ENCODE assay signal across 9 cellular contexts in genomic region chr22:50524664-50525103, GRCh38. TPM values are rescaled to one million over a fixed set of nuclear protein-coding genes. Genes with fewer than 3 reads are reported as not detected.
DNase-seq lines count a peak whose midpoint lies in the region; ATAC-seq, FAIRE-seq and TF ChIP-seq lines count a peak whose summit lies in the region.
"Had no signal": no experiment of that assay in that cellular context is flagged by ENCODE, and none has a peak within 500 bp of the region (broad histone marks: within the 10 kb centered on the region; RNA-seq: fewer than 3 reads in every experiment).

No MANE protein-coding gene starts in this region.

- TF ChIP-seq RAD21 in GM12878 (IDR thresholded peaks at IDR 0.05; ENCODE audit: insufficient read depth, low read depth, low read length) = no peak

- no peak overlapping the region for H3K23ac ChIP-seq in mesenchymal stem cell (ENCODE audit: low read length in 2 of 2)

- no peak for FAIRE-seq in GM12878 (lab: Jason Lieb, UNC)
- FAIRE-seq: islet of Langerhans had no signal

- POLR2A ChIA-PET in GM12878 (lab: Charles Lee) = interaction anchor here (0.5 to 6.5 kb wide), 11 partner anchors 9 to 210 kb away, joined by 3 to 232 read pairs (median 10); partner anchors contain the start of genes KLHDC7B, LMF2, NCAPH2 and SYCE3

- H3K27me3 ChIP-seq in ACC112 (ENCODE audit: insufficient read depth, low read length) (no peaks in the 10 kb centered on the region), GM12878 (replicated peaks in 1 of 2; ENCODE audit: control insufficient read depth in 2 of 2, insufficient read depth in 2 of 2, low read length in 1 of 2) (no peaks in the 10 kb centered on the region), mesenchymal stem cell (ENCODE audit: control insufficient read depth in 1 of 2, insufficient read depth in 1 of 2, low read length in 2 of 2) (peaks cover 0 to 5% of the 10 kb centered on the region in 2 experiments)

- H3K9me3 ChIP-seq in GM12878 (replicated peaks; ENCODE audit: control insufficient read depth, insufficient read depth, low read length) (no peaks in the 10 kb centered on the region), mesenchymal stem cell (ENCODE audit: control insufficient read depth, low read length) (no peaks in the 10 kb centered on the region)

- H3K79me2 ChIP-seq in ACC112 (ENCODE audit: control insufficient read depth, insufficient read depth, low read length, unreplicated experiment) (peaks cover 15% of the 10 kb centered on the region), GM12878 (ENCODE audit: control insufficient read depth, insufficient read depth, low read length) (peaks cover 46% of the 10 kb centered on the region)

- WGBS in GM12878 (ENCODE audit: insufficient coverage, insufficient replicate concordance, low lambda C conversion rate, missing lambda C conversion rate) = 1% methylated on average over 19 of the region's 19 CpGs
- 18% methylated on average over 19 of the region's 19 CpGs for WGBS in mesenchymal stem cell

- CTCF ChIA-PET in GM12878 (lab: Yijun Ruan, JAX) = interaction anchor here (0.8 to 3.5 kb wide), 14 partner anchors 10 to 184 kb away, joined by 3 to 38 read pairs (median 8); partner anchors contain the start of genes LMF2, NCAPH2 and SYCE3

- H3K14ac ChIP-seq in mesenchymal stem cell (ENCODE audit: low read length in 2 of 2) = peak overlapping the region in 1 of 2 experiments; percentile 63

- no peak overlapping the region for H4K91ac ChIP-seq in mesenchymal stem cell (ENCODE audit: low read length)

- peak; percentile 33 for DNase-seq in HT-29 (ENCODE audit: low spot score)
- DNase-seq in GM12878 (ENCODE audit: low read depth, low spot score) = no peak
- no peak for DNase-seq in mesenchymal stem cell

- no peak overlapping the region for H2BK12ac ChIP-seq in mesenchymal stem cell (ENCODE audit: low read length in 2 of 2)

- H4K8ac ChIP-seq in mesenchymal stem cell (ENCODE audit: low read length) = peak overlapping the region; percentile 88

- intact Hi-C loops in GM12878 (cut with micrococcal nuclease; ENCODE audit: unreplicated experiment) = loop anchor here (5.0 kb wide), 2 partner anchors 38 to 58 kb away; partner anchors contain the start of genes CHKB and SYCE3

- H4K20me1 ChIP-seq in GM12878 (ENCODE audit: control insufficient read depth, insufficient read depth) = no peaks in the 10 kb centered on the region

- H3K4me3 ChIP-seq in ACC112 (ENCODE audit: low read depth, low read length) (peak overlapping the region; percentile 79), GM12878 (peak overlapping the region; percentile 74), mesenchymal stem cell (ENCODE audit: insufficient read depth in 1 of 2, low read depth in 1 of 2, low read length in 2 of 2) (peak overlapping the region; percentile 80 to 84)

- TF ChIP-seq POLR2A in GM12878 (IDR thresholded peaks at IDR 0.05; ENCODE audit: low read depth, low read length) = no peak

- in situ Hi-C loops in GM12878 (cut with MboI) = loop anchor here (5.0 kb wide), 1 partner anchor 98 kb away; no protein-coding TSS in a partner anchor

- H3K36me3 ChIP-seq in ACC112 (ENCODE audit: insufficient read depth, low read length) = no peaks in the 10 kb centered on the region
- peaks cover 5 to 31% of the 10 kb centered on the region in 2 experiments; a peak in 3 of 4 replicates for H3K36me3 ChIP-seq in GM12878 (ENCODE audit: control insufficient read depth in 2 of 2, insufficient read depth in 2 of 2, low read length in 1 of 2)
- H3K36me3 ChIP-seq in mesenchymal stem cell (ENCODE audit: control insufficient read depth in 1 of 2, insufficient read depth in 2 of 2, low read depth in 1 of 2, low read length in 2 of 2) = peaks cover 33 to 37% of the 10 kb centered on the region in 2 experiments

- peak overlapping the region; percentile 1 to 82 for H3K18ac ChIP-seq in mesenchymal stem cell (ENCODE audit: low read depth in 1 of 2, low read length in 2 of 2)

- peak overlapping the region; percentile 94 for H3K9ac ChIP-seq in GM12878 (ENCODE audit: control insufficient read depth, insufficient read depth, low read length)
- peak overlapping the region; percentile 94 for H3K9ac ChIP-seq in mesenchymal stem cell (ENCODE audit: low read length)

- ATAC-seq in GM12878 (no peak), HG02678 (IDR thresholded peaks at IDR 0.05; ENCODE audit: unreplicated experiment) (no peak), HG02870 (IDR thresholded peaks at IDR 0.05; ENCODE audit: unreplicated experiment) (no peak), HG03342 (IDR thresholded peaks at IDR 0.05; ENCODE audit: unreplicated experiment) (no peak), HG03457 (IDR thresholded peaks at IDR 0.05; ENCODE audit: unreplicated experiment) (no peak)

- peak overlapping the region; percentile 9 to 75 for H3K4ac ChIP-seq in mesenchymal stem cell (ENCODE audit: low read depth in 1 of 2, low read length in 2 of 2)

- no TSS peak for BruUV-seq in GM12878 (replicated peaks; lab: Mats Ljungman, UMichigan)

- H2BK5ac ChIP-seq in mesenchymal stem cell (ENCODE audit: low read depth, low read length, poor library complexity, severe bottlenecking) = no peak overlapping the region

- H2BK120ac ChIP-seq in mesenchymal stem cell (ENCODE audit: low read depth, low read length) = peak overlapping the region; percentile 80

- SMC1A ChIA-PET in GM12878 (lab: Charles Lee; ENCODE audit: uncharacterized antibody, unreplicated experiment) = interaction anchor here (0.7 to 5.8 kb wide), 9 partner anchors 11 to 96 kb away, joined by 3 to 58 read pairs (median 8); partner anchors contain the start of genes CHKB, LMF2, NCAPH2 and SYCE3

- H3K27ac ChIP-seq in ACC112 (ENCODE audit: low read depth, low read length) = peak overlapping the region; percentile 82
- peak overlapping the region; percentile 94 for H3K27ac ChIP-seq in GM12878 (ENCODE audit: control insufficient read depth, insufficient read depth)
- H3K27ac ChIP-seq in mesenchymal stem cell (ENCODE audit: low read length, poor library complexity, severe bottlenecking) = peak overlapping the region; percentile 59

- H3K79me1 ChIP-seq in mesenchymal stem cell (replicated peaks; ENCODE audit: low read length, poor library complexity, severe bottlenecking) = peaks cover 26% of the 10 kb centered on the region

- H2AK5ac ChIP-seq in mesenchymal stem cell (ENCODE audit: low read length, severe bottlenecking) = no peak overlapping the region

- TF ChIP-seq EP300 in GM12878 (IDR thresholded peaks at IDR 0.05; ENCODE audit: borderline replicate concordance in 1 of 2, control insufficient read depth in 1 of 2, low read depth in 2 of 2, low read length in 2 of 2) = no peak

- RAD21 ChIA-PET in GM12878 (lab: Charles Lee; ENCODE audit: unreplicated experiment) = interaction anchor here (0.8 to 6.3 kb wide), 10 partner anchors 11 to 126 kb away, joined by 3 to 106 read pairs (median 12); partner anchors contain the start of genes LMF2, NCAPH2 and SYCE3

- TF ChIP-seq CTCF in GM12878 (IDR thresholded peaks at IDR 0.05 in 2 of 3, conservative IDR thresholded peaks at IDR 0.05 in 1 of 3; ENCODE audit: control insufficient read depth in 2 of 3, extremely low read depth in 1 of 3, insufficient read depth in 1 of 3, low read depth in 3 of 3, low read length in 3 of 3) = no peak

- H2BK15ac ChIP-seq in mesenchymal stem cell (ENCODE audit: low read depth, poor library complexity, severe bottlenecking) = peak overlapping the region; percentile 96

- peak overlapping the region; percentile 97 for H3K4me2 ChIP-seq in GM12878 (ENCODE audit: control insufficient read depth, insufficient read depth)
- peak overlapping the region; percentile 86 for H3K4me2 ChIP-seq in mesenchymal stem cell (ENCODE audit: low read length, poor library complexity, severe bottlenecking)

- H3K4me1 ChIP-seq in ACC112 (ENCODE audit: control insufficient read depth, insufficient read depth, low read length, unreplicated experiment) (peaks cover 16% of the 10 kb centered on the region), GM12878 (ENCODE audit: control insufficient read depth, insufficient read depth, low read length) (peaks cover 16% of the 10 kb centered on the region), mesenchymal stem cell (ENCODE audit: control insufficient read depth, insufficient read depth, low read depth, low read length) (peaks cover 32% of the 10 kb centered on the region)

- no peak overlapping the region for H2AFZ ChIP-seq in ACC112 (ENCODE audit: low read length, unreplicated experiment)
- H2AFZ ChIP-seq in GM12878 (ENCODE audit: control insufficient read depth, low read depth, low read length) = no peak overlapping the region
- no peak overlapping the region for H2AFZ ChIP-seq in mesenchymal stem cell (ENCODE audit: low read depth, low read length)

RNA-seq across cellular contexts. Expression of gene SCO2, which starts 0.7 kb away (rescaled TPM):
- 5.0 and 5.5 TPM in 2 replicates for total RNA-seq in HT-29 (2014; rRNA removed; shearing (Covaris generic))
- not detected in 2 replicates for total RNA-seq in GM12878 (2013; cell fraction: nucleolus; rRNA removed)
- total RNA-seq in GM12878 (2014; rRNA removed) = 2.8 and 4.4 TPM in 2 replicates
- total RNA-seq in GM12878 (2014; rRNA removed; fragmentation: Illumina TruSeq; extraction: Trizol) = 0.32 and 0.36 TPM in 2 replicates
- total RNA-seq in GM12878 (2021) = 6.4 and 16.0 TPM in 2 replicates
- polyA plus RNA-seq in GM12878 (2011; ENCODE audit: low read depth) = 5.6 TPM
- 2.0 and 2.2 TPM in 2 replicates for polyA plus RNA-seq in GM12878 (2011; rRNA removed)
- 8.5 and 9.4 TPM in 2 replicates for polyA plus RNA-seq in GM12878 (2011; cell fraction: cytosol; rRNA removed)
- polyA plus RNA-seq in GM12878 (2011; cell fraction: nucleus; rRNA removed) = 10.9 and 11.6 TPM in 2 replicates
- polyA plus RNA-seq in GM12878 (2012) = 4.7 and 8.2 TPM in 2 replicates
- polyA plus RNA-seq in GM12878 (2014; fragmentation: Illumina TruSeq; extraction: Trizol) = 0.18 TPM in 1 of 2 replicates, not detected in the other
- polyA plus RNA-seq in GM12878 (2014; fragmentation: Nextera tagmentation; extraction: Ambion mirVana) = 1 to 10 TPM in 1 of 2 experiments, not detected in 1; 1.0 TPM
- polyA plus RNA-seq in GM12878 (2014; rRNA removed) = 2.4 and 7.1 TPM in 2 replicates
- 10 to 100 TPM; 14.0 to 16.0 TPM for polyA plus RNA-seq in GM12878 (2016; fragmentation: Nextera tagmentation; extraction: Ambion mirVana)
- 2.0 TPM in 1 of 2 replicates, not detected in the other for polyA minus RNA-seq in GM12878 (2011; rRNA and poly(A)+ RNA removed)
- 4.2 TPM in 1 of 2 replicates, not detected in the other for polyA minus RNA-seq in GM12878 (2011; cell fraction: cytosol; rRNA and poly(A)+ RNA removed)
- not detected in 2 replicates for polyA minus RNA-seq in GM12878 (2011; cell fraction: nucleus; rRNA and poly(A)+ RNA removed)
- 0.41 TPM for polyA plus RNA-seq in mesenchymal stem cell (2013, experiment 1 of 2)
- polyA plus RNA-seq in mesenchymal stem cell (2013, experiment 2 of 2) = 0.84 TPM

RNA-seq across cellular contexts. Expression of gene TYMP, which starts 5.1 kb away (rescaled TPM):
- 6.9 and 7.4 TPM in 2 replicates for total RNA-seq in HT-29 (2014; rRNA removed; shearing (Covaris generic))
- 57.1 and 63.5 TPM in 2 replicates for total RNA-seq in GM12878 (2013; cell fraction: nucleolus; rRNA removed)
- total RNA-seq in GM12878 (2014; rRNA removed) (39.8 and 40.8 TPM in 2 replicates), GM12878 (2014; rRNA removed; fragmentation: Illumina TruSeq; extraction: Trizol) (8.9 and 9.8 TPM in 2 replicates), GM12878 (2021) (53.2 and 53.9 TPM in 2 replicates)
- 9.5 TPM for polyA plus RNA-seq in GM12878 (2011; ENCODE audit: low read depth)
- polyA plus RNA-seq in GM12878 (2011; rRNA removed) (8.8 and 21.0 TPM in 2 replicates), GM12878 (2014; fragmentation: Illumina TruSeq; extraction: Trizol) (3.0 and 5.6 TPM in 2 replicates), GM12878 (2014; fragmentation: Nextera tagmentation; extraction: Ambion mirVana) (under 1 TPM; 0.42 to 0.91 TPM), GM12878 (2014; rRNA removed) (55.7 and 57.8 TPM in 2 replicates), GM12878 (2016; fragmentation: Nextera tagmentation; extraction: Ambion mirVana) (10 to 100 TPM; 28.3 to 37.7 TPM)
- 29.5 and 58.9 TPM in 2 replicates for polyA plus RNA-seq in GM12878 (2011; cell fraction: cytosol; rRNA removed)
- polyA plus RNA-seq in GM12878 (2011; cell fraction: nucleus; rRNA removed) = 283 and 296 TPM in 2 replicates
- polyA plus RNA-seq in GM12878 (2012) = 32.9 and 38.1 TPM in 2 replicates
- polyA minus RNA-seq in GM12878 (2011; rRNA and poly(A)+ RNA removed) = 12.4 and 23.6 TPM in 2 replicates
- polyA minus RNA-seq in GM12878 (2011; cell fraction: cytosol; rRNA and poly(A)+ RNA removed) = 11.2 and 12.8 TPM in 2 replicates
- polyA minus RNA-seq in GM12878 (2011; cell fraction: nucleus; rRNA and poly(A)+ RNA removed) = 22.4 and 35.5 TPM in 2 replicates
- 18.0 TPM for polyA plus RNA-seq in mesenchymal stem cell (2013, experiment 1 of 2)
- 17.4 TPM for polyA plus RNA-seq in mesenchymal stem cell (2013, experiment 2 of 2)

RNA-seq across cellular contexts. Expression of gene NCAPH2, which starts 16.7 kb away (rescaled TPM):
- 87.9 and 88.8 TPM in 2 replicates for total RNA-seq in HT-29 (2014; rRNA removed; shearing (Covaris generic))
- total RNA-seq in GM12878 (2013; cell fraction: nucleolus; rRNA removed) = 43.3 and 47.4 TPM in 2 replicates
- total RNA-seq in GM12878 (2014; rRNA removed) (78.5 and 86.1 TPM in 2 replicates), GM12878 (2014; rRNA removed; fragmentation: Illumina TruSeq; extraction: Trizol) (33.9 and 39.4 TPM in 2 replicates), GM12878 (2021) (99.8 and 110 TPM in 2 replicates)
- 19.5 TPM for polyA plus RNA-seq in GM12878 (2011; ENCODE audit: low read depth)
- polyA plus RNA-seq in GM12878 (2011; rRNA removed) (18.4 and 31.9 TPM in 2 replicates), GM12878 (2014; fragmentation: Illumina TruSeq; extraction: Trizol) (22.7 and 36.9 TPM in 2 replicates), GM12878 (2014; fragmentation: Nextera tagmentation; extraction: Ambion mirVana) (10 to 100 TPM in 1 of 2 experiments, 1 to 10 TPM in 1; 5.0 to 16.9 TPM), GM12878 (2014; rRNA removed) (80.3 and 84.2 TPM in 2 replicates), GM12878 (2016; fragmentation: Nextera tagmentation; extraction: Ambion mirVana) (10 to 100 TPM; 81.7 to 85.8 TPM)
- polyA plus RNA-seq in GM12878 (2011; cell fraction: cytosol; rRNA removed) = 52.9 and 83.1 TPM in 2 replicates
- 135 and 170 TPM in 2 replicates for polyA plus RNA-seq in GM12878 (2011; cell fraction: nucleus; rRNA removed)
- polyA plus RNA-seq in GM12878 (2012) = 46.8 and 48.7 TPM in 2 replicates
- 26.8 and 64.7 TPM in 2 replicates for polyA minus RNA-seq in GM12878 (2011; rRNA and poly(A)+ RNA removed)
- 31.8 and 32.3 TPM in 2 replicates for polyA minus RNA-seq in GM12878 (2011; cell fraction: cytosol; rRNA and poly(A)+ RNA removed)
- 26.2 and 40.9 TPM in 2 replicates for polyA minus RNA-seq in GM12878 (2011; cell fraction: nucleus; rRNA and poly(A)+ RNA removed)
- polyA plus RNA-seq in mesenchymal stem cell (2013, experiment 1 of 2) = 11.7 TPM
- 9.7 TPM for polyA plus RNA-seq in mesenchymal stem cell (2013, experiment 2 of 2)

RNA-seq across cellular contexts. Expression of gene LMF2, which starts 17.2 kb away (rescaled TPM):
- total RNA-seq in HT-29 (2014; rRNA removed; shearing (Covaris generic)) = 52.8 and 53.2 TPM in 2 replicates
- total RNA-seq in GM12878 (2013; cell fraction: nucleolus; rRNA removed) = 34.3 and 36.8 TPM in 2 replicates
- total RNA-seq in GM12878 (2014; rRNA removed) = 32.2 and 34.9 TPM in 2 replicates
- 5.5 and 5.7 TPM in 2 replicates for total RNA-seq in GM12878 (2014; rRNA removed; fragmentation: Illumina TruSeq; extraction: Trizol)
- total RNA-seq in GM12878 (2021) = 54.7 and 57.5 TPM in 2 replicates
- polyA plus RNA-seq in GM12878 (2011; ENCODE audit: low read depth) = 10.2 TPM
- polyA plus RNA-seq in GM12878 (2011; rRNA removed) = 2.3 and 7.6 TPM in 2 replicates
- 15.1 and 25.7 TPM in 2 replicates for polyA plus RNA-seq in GM12878 (2011; cell fraction: cytosol; rRNA removed)
- 221 and 276 TPM in 2 replicates for polyA plus RNA-seq in GM12878 (2011; cell fraction: nucleus; rRNA removed)
- 30.4 and 36.1 TPM in 2 replicates for polyA plus RNA-seq in GM12878 (2012)
- polyA plus RNA-seq in GM12878 (2014; fragmentation: Illumina TruSeq; extraction: Trizol) = 0.44 and 3.4 TPM in 2 replicates
- polyA plus RNA-seq in GM12878 (2014; fragmentation: Nextera tagmentation; extraction: Ambion mirVana) = under 1 TPM; 0.08 to 0.55 TPM
- polyA plus RNA-seq in GM12878 (2014; rRNA removed) = 49.4 and 61.2 TPM in 2 replicates
- 10 to 100 TPM; 36.2 to 39.5 TPM for polyA plus RNA-seq in GM12878 (2016; fragmentation: Nextera tagmentation; extraction: Ambion mirVana)
- 9.9 and 19.8 TPM in 2 replicates for polyA minus RNA-seq in GM12878 (2011; rRNA and poly(A)+ RNA removed)
- 12.6 and 15.1 TPM in 2 replicates for polyA minus RNA-seq in GM12878 (2011; cell fraction: cytosol; rRNA and poly(A)+ RNA removed)
- 37.8 and 63.0 TPM in 2 replicates for polyA minus RNA-seq in GM12878 (2011; cell fraction: nucleus; rRNA and poly(A)+ RNA removed)
- 81.8 TPM for polyA plus RNA-seq in mesenchymal stem cell (2013, experiment 1 of 2)
- polyA plus RNA-seq in mesenchymal stem cell (2013, experiment 2 of 2) = 79.8 TPM

RNA-seq across cellular contexts. Expression of gene KLHDC7B, which starts 21.0 kb away (rescaled TPM):
- total RNA-seq in HT-29 (2014; rRNA removed; shearing (Covaris generic)) = not detected in 2 replicates
- total RNA-seq in GM12878 (2013; cell fraction: nucleolus; rRNA removed) = 2.3 and 2.6 TPM in 2 replicates
- 1.3 and 1.5 TPM in 2 replicates for total RNA-seq in GM12878 (2014; rRNA removed)
- 0.32 and 0.63 TPM in 2 replicates for total RNA-seq in GM12878 (2014; rRNA removed; fragmentation: Illumina TruSeq; extraction: Trizol)
- 1.1 and 1.7 TPM in 2 replicates for total RNA-seq in GM12878 (2021)
- 0.26 TPM for polyA plus RNA-seq in GM12878 (2011; ENCODE audit: low read depth)
- not detected in 2 replicates for polyA plus RNA-seq in GM12878 (2011; rRNA removed)
- 0.01 and 0.03 TPM in 2 replicates for polyA plus RNA-seq in GM12878 (2011; cell fraction: cytosol; rRNA removed)
- 0.03 and 0.04 TPM in 2 replicates for polyA plus RNA-seq in GM12878 (2011; cell fraction: nucleus; rRNA removed)
- 1.5 and 1.9 TPM in 2 replicates for polyA plus RNA-seq in GM12878 (2012)
- polyA plus RNA-seq in GM12878 (2014; fragmentation: Illumina TruSeq; extraction: Trizol) = 0.59 and 0.65 TPM in 2 replicates
- polyA plus RNA-seq in GM12878 (2014; fragmentation: Nextera tagmentation; extraction: Ambion mirVana) = under 1 TPM in 1 of 2 experiments, not detected in 1; 0.05 TPM
- polyA plus RNA-seq in GM12878 (2014; rRNA removed) = 1.8 and 2.2 TPM in 2 replicates
- 1 to 10 TPM in 1 of 2 experiments, under 1 TPM in 1; 0.72 to 1.1 TPM for polyA plus RNA-seq in GM12878 (2016; fragmentation: Nextera tagmentation; extraction: Ambion mirVana)
- polyA minus RNA-seq in GM12878 (2011; rRNA and poly(A)+ RNA removed) = not detected in 2 replicates
- 0.31 TPM in 1 of 2 replicates, not detected in the other for polyA minus RNA-seq in GM12878 (2011; cell fraction: cytosol; rRNA and poly(A)+ RNA removed)
- 0.10 TPM in 1 of 2 replicates, not detected in the other for polyA minus RNA-seq in GM12878 (2011; cell fraction: nucleus; rRNA and poly(A)+ RNA removed)
- polyA plus RNA-seq in mesenchymal stem cell (2013, experiment 1 of 2) = 0.48 TPM
- 0.51 TPM for polyA plus RNA-seq in mesenchymal stem cell (2013, experiment 2 of 2)
